In genomic region chr16:84024854-84025253, GRCh38 we compare ENCODE assay signal across 1 cellular context.
A peak's percentile ranks its signal among the peaks of the same experiment; 100 is the strongest.
TF ChIP-seq lines count a peak whose summit lies in the region.

No MANE protein-coding gene starts in this region.

TF ChIP-seq in SK-N-SH, 30 proteins besides CTCF, POLR2A, EP300 and RAD21 (continued from another document):
- TF ChIP-seq, protein P1, sequence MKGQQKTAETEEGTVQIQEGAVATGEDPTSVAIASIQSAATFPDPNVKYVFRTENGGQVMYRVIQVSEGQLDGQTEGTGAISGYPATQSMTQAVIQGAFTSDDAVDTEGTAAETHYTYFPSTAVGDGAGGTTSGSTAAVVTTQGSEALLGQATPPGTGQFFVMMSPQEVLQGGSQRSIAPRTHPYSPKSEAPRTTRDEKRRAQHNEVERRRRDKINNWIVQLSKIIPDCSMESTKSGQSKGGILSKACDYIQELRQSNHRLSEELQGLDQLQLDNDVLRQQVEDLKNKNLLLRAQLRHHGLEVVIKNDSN (IDR thresholded peaks at IDR 0.05; ENCODE audit: borderline replicate concordance, low read depth): no peak
- TF ChIP-seq NFIC (IDR thresholded peaks at IDR 0.05; ENCODE audit: borderline replicate concordance) (no peak), MEF2A (IDR thresholded peaks at IDR 0.05; ENCODE audit: borderline replicate concordance, low read depth) (no peak), EZH2phosphoT487 (IDR thresholded peaks at IDR 0.05; ENCODE audit: borderline replicate concordance, low read depth) (no peak), FOSL2 (IDR thresholded peaks at IDR 0.05; ENCODE audit: borderline replicate concordance, low read depth) (peak; percentile 67), MXI1 (IDR thresholded peaks at IDR 0.05; ENCODE audit: low read depth, low read length) (no peak), FOXM1 (IDR thresholded peaks at IDR 0.05; ENCODE audit: low read depth) (no peak), RXRA (IDR thresholded peaks at IDR 0.05; ENCODE audit: borderline replicate concordance, low read depth) (no peak), JUND (IDR thresholded peaks at IDR 0.05) (peak; percentile 36; the same call in 1 of the 2 replicates), GATA2 (CRISPR knock-in tag; IDR thresholded peaks at IDR 0.05) (no peak), RCOR1 (IDR thresholded peaks at IDR 0.05; ENCODE audit: low read length) (no peak)
- TF ChIP-seq, protein P2, sequence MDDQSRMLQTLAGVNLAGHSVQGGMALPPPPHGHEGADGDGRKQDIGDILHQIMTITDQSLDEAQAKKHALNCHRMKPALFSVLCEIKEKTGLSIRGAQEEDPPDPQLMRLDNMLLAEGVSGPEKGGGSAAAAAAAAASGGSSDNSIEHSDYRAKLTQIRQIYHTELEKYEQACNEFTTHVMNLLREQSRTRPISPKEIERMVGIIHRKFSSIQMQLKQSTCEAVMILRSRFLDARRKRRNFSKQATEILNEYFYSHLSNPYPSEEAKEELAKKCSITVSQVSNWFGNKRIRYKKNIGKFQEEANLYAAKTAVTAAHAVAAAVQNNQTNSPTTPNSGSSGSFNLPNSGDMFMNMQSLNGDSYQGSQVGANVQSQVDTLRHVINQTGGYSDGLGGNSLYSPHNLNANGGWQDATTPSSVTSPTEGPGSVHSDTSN (IDR thresholded peaks at IDR 0.05): no peak
